1 cellular context compared by ENCODE assay signal in genomic region chr15:74240002-74240568, GRCh38.
TF ChIP-seq lines count a peak whose summit lies in the region.

No MANE protein-coding gene starts in this region.

TF ChIP-seq in IMR-90, 13 proteins besides CTCF, POLR2A, EP300 and RAD21:
- TF ChIP-seq MAZ (IDR thresholded peaks at IDR 0.05; ENCODE audit: borderline replicate concordance, low read depth, low read length) = no peak
- TF ChIP-seq SMC3 (IDR thresholded peaks at IDR 0.05; ENCODE audit: low read depth, low read length) = 0 out of 2 replicates have a peak, but pooled peaks have one; percentile 15
